ENCODE assay signal across 1 cellular context in the genomic region with DNA sequence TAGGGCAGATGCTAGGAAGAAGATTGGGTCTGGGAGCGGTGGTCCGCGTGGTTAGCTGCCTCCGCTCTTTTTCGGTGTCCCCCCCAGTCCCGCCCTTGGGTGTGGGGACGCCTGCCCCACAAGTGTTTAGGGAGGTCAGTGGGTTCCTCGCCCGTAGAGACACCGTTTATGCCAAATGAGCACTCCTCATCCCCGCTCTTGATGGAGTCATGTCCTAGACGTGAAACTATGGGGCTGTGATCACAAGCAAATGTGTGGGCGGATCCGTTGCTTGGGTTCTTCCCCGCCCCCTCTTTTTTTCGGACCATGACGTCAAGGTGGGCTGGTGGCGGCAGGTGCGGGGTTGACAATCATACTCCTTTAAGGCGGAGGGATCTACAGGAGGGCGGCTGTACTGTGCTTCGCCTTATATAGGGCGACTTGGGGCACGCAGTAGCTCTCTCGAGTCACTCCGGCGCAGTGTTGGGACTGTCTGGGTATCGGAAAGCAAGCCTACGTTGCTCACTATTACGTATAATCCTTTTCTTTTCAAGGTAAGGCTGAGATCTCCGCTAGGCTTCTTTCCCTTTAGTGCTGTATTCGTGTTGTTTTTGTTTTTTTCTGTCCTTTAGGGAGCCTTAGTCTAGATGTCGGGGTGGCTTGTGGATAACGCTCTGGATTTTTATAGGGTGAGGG.
TF ChIP-seq lines count a peak whose summit lies in the region.

A gene (plus strand): TSS at position 439 of the 675 bp plus-strand sequence. CDS start 1,529 bp downstream, outside the sequence.

TF ChIP-seq in K562, 482 proteins besides CTCF, POLR2A, EP300 and RAD21 (continued from another document and continues in another):
- TF ChIP-seq, protein P1, sequence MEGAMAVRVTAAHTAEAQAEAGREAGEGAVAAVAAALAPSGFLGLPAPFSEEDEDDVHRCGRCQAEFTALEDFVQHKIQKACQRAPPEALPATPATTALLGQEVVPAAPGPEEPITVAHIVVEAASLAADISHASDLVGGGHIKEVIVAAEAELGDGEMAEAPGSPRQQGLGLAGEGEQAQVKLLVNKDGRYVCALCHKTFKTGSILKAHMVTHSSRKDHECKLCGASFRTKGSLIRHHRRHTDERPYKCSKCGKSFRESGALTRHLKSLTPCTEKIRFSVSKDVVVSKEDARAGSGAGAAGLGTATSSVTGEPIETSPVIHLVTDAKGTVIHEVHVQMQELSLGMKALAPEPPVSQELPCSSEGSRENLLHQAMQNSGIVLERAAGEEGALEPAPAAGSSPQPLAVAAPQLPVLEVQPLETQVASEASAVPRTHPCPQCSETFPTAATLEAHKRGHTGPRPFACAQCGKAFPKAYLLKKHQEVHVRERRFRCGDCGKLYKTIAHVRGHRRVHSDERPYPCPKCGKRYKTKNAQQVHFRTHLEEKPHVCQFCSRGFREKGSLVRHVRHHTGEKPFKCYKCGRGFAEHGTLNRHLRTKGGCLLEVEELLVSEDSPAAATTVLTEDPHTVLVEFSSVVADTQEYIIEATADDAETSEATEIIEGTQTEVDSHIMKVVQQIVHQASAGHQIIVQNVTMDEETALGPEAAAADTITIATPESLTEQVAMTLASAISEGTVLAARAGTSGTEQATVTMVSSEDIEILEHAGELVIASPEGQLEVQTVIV (CRISPR knock-in tag; IDR thresholded peaks at IDR 0.05; ENCODE audit: borderline replicate concordance) = peak; percentile 71; the same call in 1 of the 2 replicates
- TF ChIP-seq, protein P2, sequence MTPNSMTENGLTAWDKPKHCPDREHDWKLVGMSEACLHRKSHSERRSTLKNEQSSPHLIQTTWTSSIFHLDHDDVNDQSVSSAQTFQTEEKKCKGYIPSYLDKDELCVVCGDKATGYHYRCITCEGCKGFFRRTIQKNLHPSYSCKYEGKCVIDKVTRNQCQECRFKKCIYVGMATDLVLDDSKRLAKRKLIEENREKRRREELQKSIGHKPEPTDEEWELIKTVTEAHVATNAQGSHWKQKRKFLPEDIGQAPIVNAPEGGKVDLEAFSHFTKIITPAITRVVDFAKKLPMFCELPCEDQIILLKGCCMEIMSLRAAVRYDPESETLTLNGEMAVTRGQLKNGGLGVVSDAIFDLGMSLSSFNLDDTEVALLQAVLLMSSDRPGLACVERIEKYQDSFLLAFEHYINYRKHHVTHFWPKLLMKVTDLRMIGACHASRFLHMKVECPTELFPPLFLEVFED (CRISPR knock-in tag; conservative IDR thresholded peaks at IDR 0.05) = peak; percentile 96; the same call in 1 of the 2 replicates
- no peak for TF ChIP-seq KDM2B (CRISPR knock-in tag; IDR thresholded peaks at IDR 0.05)
- no peak for TF ChIP-seq ZBTB7A (IDR thresholded peaks at IDR 0.05; ENCODE audit: borderline replicate concordance, control insufficient read depth, low read depth, low read length)
- TF ChIP-seq JUND (IDR thresholded peaks at IDR 0.05; ENCODE audit: borderline replicate concordance, low read depth, low read length) = peak; percentile 95
- TF ChIP-seq JUND (tag; IDR thresholded peaks at IDR 0.05; ENCODE audit: borderline replicate concordance, low read depth, low read length) = peak; percentile 91
- TF ChIP-seq CREM (IDR thresholded peaks at IDR 0.05; ENCODE audit: low read depth) = peak; percentile 95
- TF ChIP-seq HCFC1 (IDR thresholded peaks at IDR 0.05; ENCODE audit: low read depth, low read length) = peak; percentile 58
- TF ChIP-seq, protein P3, sequence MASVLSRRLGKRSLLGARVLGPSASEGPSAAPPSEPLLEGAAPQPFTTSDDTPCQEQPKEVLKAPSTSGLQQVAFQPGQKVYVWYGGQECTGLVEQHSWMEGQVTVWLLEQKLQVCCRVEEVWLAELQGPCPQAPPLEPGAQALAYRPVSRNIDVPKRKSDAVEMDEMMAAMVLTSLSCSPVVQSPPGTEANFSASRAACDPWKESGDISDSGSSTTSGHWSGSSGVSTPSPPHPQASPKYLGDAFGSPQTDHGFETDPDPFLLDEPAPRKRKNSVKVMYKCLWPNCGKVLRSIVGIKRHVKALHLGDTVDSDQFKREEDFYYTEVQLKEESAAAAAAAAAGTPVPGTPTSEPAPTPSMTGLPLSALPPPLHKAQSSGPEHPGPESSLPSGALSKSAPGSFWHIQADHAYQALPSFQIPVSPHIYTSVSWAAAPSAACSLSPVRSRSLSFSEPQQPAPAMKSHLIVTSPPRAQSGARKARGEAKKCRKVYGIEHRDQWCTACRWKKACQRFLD (CRISPR knock-in tag; IDR thresholded peaks at IDR 0.05) = peak; percentile 82
- peak; percentile 30; the same call in 1 of the 2 replicates for TF ChIP-seq KLF13 (tag; IDR thresholded peaks at IDR 0.05; ENCODE audit: borderline replicate concordance, low read depth)
- TF ChIP-seq, protein P4, sequence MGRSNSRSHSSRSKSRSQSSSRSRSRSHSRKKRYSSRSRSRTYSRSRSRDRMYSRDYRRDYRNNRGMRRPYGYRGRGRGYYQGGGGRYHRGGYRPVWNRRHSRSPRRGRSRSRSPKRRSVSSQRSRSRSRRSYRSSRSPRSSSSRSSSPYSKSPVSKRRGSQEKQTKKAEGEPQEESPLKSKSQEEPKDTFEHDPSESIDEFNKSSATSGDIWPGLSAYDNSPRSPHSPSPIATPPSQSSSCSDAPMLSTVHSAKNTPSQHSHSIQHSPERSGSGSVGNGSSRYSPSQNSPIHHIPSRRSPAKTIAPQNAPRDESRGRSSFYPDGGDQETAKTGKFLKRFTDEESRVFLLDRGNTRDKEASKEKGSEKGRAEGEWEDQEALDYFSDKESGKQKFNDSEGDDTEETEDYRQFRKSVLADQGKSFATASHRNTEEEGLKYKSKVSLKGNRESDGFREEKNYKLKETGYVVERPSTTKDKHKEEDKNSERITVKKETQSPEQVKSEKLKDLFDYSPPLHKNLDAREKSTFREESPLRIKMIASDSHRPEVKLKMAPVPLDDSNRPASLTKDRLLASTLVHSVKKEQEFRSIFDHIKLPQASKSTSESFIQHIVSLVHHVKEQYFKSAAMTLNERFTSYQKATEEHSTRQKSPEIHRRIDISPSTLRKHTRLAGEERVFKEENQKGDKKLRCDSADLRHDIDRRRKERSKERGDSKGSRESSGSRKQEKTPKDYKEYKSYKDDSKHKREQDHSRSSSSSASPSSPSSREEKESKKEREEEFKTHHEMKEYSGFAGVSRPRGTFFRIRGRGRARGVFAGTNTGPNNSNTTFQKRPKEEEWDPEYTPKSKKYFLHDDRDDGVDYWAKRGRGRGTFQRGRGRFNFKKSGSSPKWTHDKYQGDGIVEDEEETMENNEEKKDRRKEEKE (IDR thresholded peaks at IDR 0.05; ENCODE audit: borderline replicate concordance in 1 of 2, control insufficient read depth in 1 of 2, low read depth in 2 of 2, low read length in 1 of 2) = peak; percentile 88
- peak; percentile 98 for TF ChIP-seq SMAD1 (IDR thresholded peaks at IDR 0.05; ENCODE audit: low read depth, low read length, partially characterized antibody)
- TF ChIP-seq HDGF (IDR thresholded peaks at IDR 0.05) = no peak
- TF ChIP-seq, protein P5, sequence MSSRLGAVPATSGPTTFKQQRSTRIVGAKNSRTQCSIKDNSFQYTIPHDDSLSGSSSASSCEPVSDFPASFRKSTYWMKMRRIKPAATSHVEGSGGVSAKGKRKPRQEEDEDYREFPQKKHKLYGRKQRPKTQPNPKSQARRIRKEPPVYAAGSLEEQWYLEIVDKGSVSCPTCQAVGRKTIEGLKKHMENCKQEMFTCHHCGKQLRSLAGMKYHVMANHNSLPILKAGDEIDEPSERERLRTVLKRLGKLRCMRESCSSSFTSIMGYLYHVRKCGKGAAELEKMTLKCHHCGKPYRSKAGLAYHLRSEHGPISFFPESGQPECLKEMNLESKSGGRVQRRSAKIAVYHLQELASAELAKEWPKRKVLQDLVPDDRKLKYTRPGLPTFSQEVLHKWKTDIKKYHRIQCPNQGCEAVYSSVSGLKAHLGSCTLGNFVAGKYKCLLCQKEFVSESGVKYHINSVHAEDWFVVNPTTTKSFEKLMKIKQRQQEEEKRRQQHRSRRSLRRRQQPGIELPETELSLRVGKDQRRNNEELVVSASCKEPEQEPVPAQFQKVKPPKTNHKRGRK (tag; IDR thresholded peaks at IDR 0.05) = no peak
- TF ChIP-seq ATF7 (IDR thresholded peaks at IDR 0.05) = peak; percentile 97
- peak; percentile 52; the same call in 1 of the 2 replicates for TF ChIP-seq NR2C1 (IDR thresholded peaks at IDR 0.05)
- TF ChIP-seq NR2C1 (tag; IDR thresholded peaks at IDR 0.05) = no peak
- TF ChIP-seq, protein P6, sequence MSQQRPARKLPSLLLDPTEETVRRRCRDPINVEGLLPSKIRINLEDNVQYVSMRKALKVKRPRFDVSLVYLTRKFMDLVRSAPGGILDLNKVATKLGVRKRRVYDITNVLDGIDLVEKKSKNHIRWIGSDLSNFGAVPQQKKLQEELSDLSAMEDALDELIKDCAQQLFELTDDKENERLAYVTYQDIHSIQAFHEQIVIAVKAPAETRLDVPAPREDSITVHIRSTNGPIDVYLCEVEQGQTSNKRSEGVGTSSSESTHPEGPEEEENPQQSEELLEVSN (IDR thresholded peaks at IDR 0.05; ENCODE audit: borderline replicate concordance in 1 of 2, extremely low read depth in 1 of 2, insufficient read depth in 1 of 2, insufficient read length in 1 of 2, low read depth in 1 of 2, low read length in 1 of 2, poor library complexity in 1 of 2, severe bottlenecking in 1 of 2) = peak; percentile 7 to 13
- TF ChIP-seq, protein P7, sequence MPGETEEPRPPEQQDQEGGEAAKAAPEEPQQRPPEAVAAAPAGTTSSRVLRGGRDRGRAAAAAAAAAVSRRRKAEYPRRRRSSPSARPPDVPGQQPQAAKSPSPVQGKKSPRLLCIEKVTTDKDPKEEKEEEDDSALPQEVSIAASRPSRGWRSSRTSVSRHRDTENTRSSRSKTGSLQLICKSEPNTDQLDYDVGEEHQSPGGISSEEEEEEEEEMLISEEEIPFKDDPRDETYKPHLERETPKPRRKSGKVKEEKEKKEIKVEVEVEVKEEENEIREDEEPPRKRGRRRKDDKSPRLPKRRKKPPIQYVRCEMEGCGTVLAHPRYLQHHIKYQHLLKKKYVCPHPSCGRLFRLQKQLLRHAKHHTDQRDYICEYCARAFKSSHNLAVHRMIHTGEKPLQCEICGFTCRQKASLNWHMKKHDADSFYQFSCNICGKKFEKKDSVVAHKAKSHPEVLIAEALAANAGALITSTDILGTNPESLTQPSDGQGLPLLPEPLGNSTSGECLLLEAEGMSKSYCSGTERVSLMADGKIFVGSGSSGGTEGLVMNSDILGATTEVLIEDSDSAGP (CRISPR knock-in tag; IDR thresholded peaks at IDR 0.05) = peak; percentile 100
- TF ChIP-seq NCOA1 (IDR thresholded peaks at IDR 0.05; ENCODE audit: low read depth) = peak; percentile 64
- TF ChIP-seq EP400 (IDR thresholded peaks at IDR 0.05) = no peak; the same call in 1 of the 2 replicates
- TF ChIP-seq SMC3 (conservative IDR thresholded peaks at IDR 0.05; ENCODE audit: insufficient read depth, low read depth, low read length) = 0 out of 2 replicates have a peak, but pooled peaks have one; percentile 3
- no peak for TF ChIP-seq RFX7 (CRISPR knock-in tag; IDR thresholded peaks at IDR 0.05)
- TF ChIP-seq ZNF79 (CRISPR knock-in tag; IDR thresholded peaks at IDR 0.05; ENCODE audit: low read depth) = no peak
- TF ChIP-seq, protein P8, sequence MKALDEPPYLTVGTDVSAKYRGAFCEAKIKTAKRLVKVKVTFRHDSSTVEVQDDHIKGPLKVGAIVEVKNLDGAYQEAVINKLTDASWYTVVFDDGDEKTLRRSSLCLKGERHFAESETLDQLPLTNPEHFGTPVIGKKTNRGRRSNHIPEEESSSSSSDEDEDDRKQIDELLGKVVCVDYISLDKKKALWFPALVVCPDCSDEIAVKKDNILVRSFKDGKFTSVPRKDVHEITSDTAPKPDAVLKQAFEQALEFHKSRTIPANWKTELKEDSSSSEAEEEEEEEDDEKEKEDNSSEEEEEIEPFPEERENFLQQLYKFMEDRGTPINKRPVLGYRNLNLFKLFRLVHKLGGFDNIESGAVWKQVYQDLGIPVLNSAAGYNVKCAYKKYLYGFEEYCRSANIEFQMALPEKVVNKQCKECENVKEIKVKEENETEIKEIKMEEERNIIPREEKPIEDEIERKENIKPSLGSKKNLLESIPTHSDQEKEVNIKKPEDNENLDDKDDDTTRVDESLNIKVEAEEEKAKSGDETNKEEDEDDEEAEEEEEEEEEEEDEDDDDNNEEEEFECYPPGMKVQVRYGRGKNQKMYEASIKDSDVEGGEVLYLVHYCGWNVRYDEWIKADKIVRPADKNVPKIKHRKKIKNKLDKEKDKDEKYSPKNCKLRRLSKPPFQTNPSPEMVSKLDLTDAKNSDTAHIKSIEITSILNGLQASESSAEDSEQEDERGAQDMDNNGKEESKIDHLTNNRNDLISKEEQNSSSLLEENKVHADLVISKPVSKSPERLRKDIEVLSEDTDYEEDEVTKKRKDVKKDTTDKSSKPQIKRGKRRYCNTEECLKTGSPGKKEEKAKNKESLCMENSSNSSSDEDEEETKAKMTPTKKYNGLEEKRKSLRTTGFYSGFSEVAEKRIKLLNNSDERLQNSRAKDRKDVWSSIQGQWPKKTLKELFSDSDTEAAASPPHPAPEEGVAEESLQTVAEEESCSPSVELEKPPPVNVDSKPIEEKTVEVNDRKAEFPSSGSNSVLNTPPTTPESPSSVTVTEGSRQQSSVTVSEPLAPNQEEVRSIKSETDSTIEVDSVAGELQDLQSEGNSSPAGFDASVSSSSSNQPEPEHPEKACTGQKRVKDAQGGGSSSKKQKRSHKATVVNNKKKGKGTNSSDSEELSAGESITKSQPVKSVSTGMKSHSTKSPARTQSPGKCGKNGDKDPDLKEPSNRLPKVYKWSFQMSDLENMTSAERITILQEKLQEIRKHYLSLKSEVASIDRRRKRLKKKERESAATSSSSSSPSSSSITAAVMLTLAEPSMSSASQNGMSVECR (CRISPR knock-in tag; IDR thresholded peaks at IDR 0.05) = peak; percentile 90; the same call in 1 of the 2 replicates
- TF ChIP-seq, protein P9, sequence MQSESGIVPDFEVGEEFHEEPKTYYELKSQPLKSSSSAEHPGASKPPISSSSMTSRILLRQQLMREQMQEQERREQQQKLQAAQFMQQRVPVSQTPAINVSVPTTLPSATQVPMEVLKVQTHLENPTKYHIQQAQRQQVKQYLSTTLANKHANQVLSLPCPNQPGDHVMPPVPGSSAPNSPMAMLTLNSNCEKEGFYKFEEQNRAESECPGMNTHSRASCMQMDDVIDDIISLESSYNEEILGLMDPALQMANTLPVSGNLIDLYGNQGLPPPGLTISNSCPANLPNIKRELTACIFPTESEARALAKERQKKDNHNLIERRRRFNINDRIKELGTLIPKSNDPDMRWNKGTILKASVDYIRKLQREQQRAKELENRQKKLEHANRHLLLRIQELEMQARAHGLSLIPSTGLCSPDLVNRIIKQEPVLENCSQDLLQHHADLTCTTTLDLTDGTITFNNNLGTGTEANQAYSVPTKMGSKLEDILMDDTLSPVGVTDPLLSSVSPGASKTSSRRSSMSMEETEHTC (IDR thresholded peaks at IDR 0.05) = 0 out of 2 replicates have a peak, but pooled peaks have one; percentile 2
- peak; percentile 88 for TF ChIP-seq PHF20 (IDR thresholded peaks at IDR 0.05; ENCODE audit: partially characterized antibody)
- TF ChIP-seq, protein P10, sequence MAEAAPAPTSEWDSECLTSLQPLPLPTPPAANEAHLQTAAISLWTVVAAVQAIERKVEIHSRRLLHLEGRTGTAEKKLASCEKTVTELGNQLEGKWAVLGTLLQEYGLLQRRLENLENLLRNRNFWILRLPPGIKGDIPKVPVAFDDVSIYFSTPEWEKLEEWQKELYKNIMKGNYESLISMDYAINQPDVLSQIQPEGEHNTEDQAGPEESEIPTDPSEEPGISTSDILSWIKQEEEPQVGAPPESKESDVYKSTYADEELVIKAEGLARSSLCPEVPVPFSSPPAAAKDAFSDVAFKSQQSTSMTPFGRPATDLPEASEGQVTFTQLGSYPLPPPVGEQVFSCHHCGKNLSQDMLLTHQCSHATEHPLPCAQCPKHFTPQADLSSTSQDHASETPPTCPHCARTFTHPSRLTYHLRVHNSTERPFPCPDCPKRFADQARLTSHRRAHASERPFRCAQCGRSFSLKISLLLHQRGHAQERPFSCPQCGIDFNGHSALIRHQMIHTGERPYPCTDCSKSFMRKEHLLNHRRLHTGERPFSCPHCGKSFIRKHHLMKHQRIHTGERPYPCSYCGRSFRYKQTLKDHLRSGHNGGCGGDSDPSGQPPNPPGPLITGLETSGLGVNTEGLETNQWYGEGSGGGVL (CRISPR knock-in tag; IDR thresholded peaks at IDR 0.05) = no peak
